Comparison of ENCODE assay signal across 8 cellular contexts in the genomic region with DNA sequence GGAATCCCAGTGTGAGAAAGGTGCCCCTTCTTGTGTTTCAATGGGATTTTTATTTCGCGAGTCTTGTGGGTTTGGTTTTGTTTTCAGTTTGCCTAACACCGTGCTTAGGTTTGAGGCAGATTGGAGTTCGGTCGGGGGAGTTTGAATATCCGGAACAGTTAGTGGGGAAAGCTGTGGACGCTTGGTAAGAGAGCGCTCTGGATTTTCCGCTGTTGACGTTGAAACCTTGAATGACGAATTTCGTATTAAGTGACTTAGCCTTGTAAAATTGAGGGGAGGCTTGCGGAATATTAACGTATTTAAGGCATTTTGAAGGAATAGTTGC. TPM values are rescaled to one million over a fixed set of nuclear protein-coding genes. Genes with fewer than 3 reads are reported as not detected.
DNase-seq lines count a peak whose midpoint lies in the region; ATAC-seq, FAIRE-seq and TF ChIP-seq lines count a peak whose summit lies in the region.

No MANE protein-coding gene starts in this region.

- H3K27me3 Mint-ChIP-seq in T-cell = no peaks in the 10 kb centered on the region

- H3K4me3 ChIP-seq in AG04450 (ENCODE audit: low read depth, low read length) (peak overlapping the region; percentile 87), endothelial cell of umbilical vein (replicated peaks in 1 of 3; ENCODE audit: insufficient read depth in 1 of 3, low read depth in 1 of 3, low read length in 3 of 3) (peak overlapping the region; percentile 65 to 90 (median 88)), ovary (peak overlapping the region; percentile 60)

- peaks cover 27% of the 10 kb centered on the region for H3K36me3 Mint-ChIP-seq in T-cell

- POLR2A ChIA-PET in AG04450 (lab: Yijun Ruan, JAX) (interaction anchor here (0.6 to 4.4 kb wide), 22 partner anchors 11 to 1455 kb away, joined by 3 to 102 read pairs (median 6); partner anchors contain the start of genes CENPV and PIGL), T-cell (lab: Charles Lee) (interaction anchor here (0.5 to 2.2 kb wide), 8 partner anchors 13 to 60 kb away, joined by 3 to 19 read pairs (median 4); partner anchors contain the start of gene CENPV (in 1 of the 2)), endothelial cell of umbilical vein (lab: Charles Lee) (interaction anchor here (0.9 to 2.4 kb wide), 13 partner anchors 16 to 873 kb away, joined by 3 to 52 read pairs (median 9); partner anchors contain the start of gene CENPV)

- TF ChIP-seq CTCF in AG04450 (IDR thresholded peaks at IDR 0.05; ENCODE audit: low read depth, low read length) (no peak), endothelial cell of umbilical vein (IDR thresholded peaks at IDR 0.05; ENCODE audit: extremely low read depth in 1 of 2, insufficient read depth in 1 of 2, low read depth in 1 of 2, low read length in 2 of 2) (no peak), ovary (IDR thresholded peaks at IDR 0.05) (no peak)

- no peak for TF ChIP-seq EP300 in ovary (IDR thresholded peaks at IDR 0.05)

- peak overlapping the region; percentile 91 for H3K4me2 ChIP-seq in endothelial cell of umbilical vein (ENCODE audit: insufficient read depth, low read length)

- no TSS peak for BruUV-seq in endothelial cell of umbilical vein (replicated peaks; lab: Mats Ljungman, UMichigan)

- H3K9me1 ChIP-seq in endothelial cell of umbilical vein (replicated peaks; ENCODE audit: control insufficient read depth, extremely low read depth, insufficient read depth, low read length) = no peaks in the 10 kb centered on the region

- H3K27ac Mint-ChIP-seq in T-cell = peak overlapping the region; percentile 95 to 97

- H3K4me1 ChIP-seq in endothelial cell of umbilical vein (ENCODE audit: control insufficient read depth, extremely low read depth, insufficient read depth, low read length) = peaks cover 4% of the 10 kb centered on the region
- no peaks in the 10 kb centered on the region for H3K4me1 ChIP-seq in ovary (ENCODE audit: insufficient read depth)

- DNase-seq in AG04450 (ENCODE audit: low read depth, low spot score) = no peak
- peak in 10 of 34 experiments; percentile 2 to 23 (median 19) for DNase-seq in T-cell
- DNase-seq in endothelial cell of umbilical vein (ENCODE audit: low read depth, low spot score) = no peak
- DNase-seq in ovary = no peak
- DNase-seq in activated effector memory CD4-positive, alpha-beta T cell treated with anti-CD3 and anti-CD28 coated beads, Interleukin-2, amount 50 U/mL, for 16 hours = no peak

- H3K4me1 Mint-ChIP-seq in T-cell = peaks cover 38 to 47% (median 45%) of the 10 kb centered on the region in 3 donors

- H4K20me1 ChIP-seq in endothelial cell of umbilical vein (replicated peaks; ENCODE audit: control insufficient read depth, extremely low read depth, insufficient read depth, low read length) = no peaks in the 10 kb centered on the region

- peak overlapping the region; percentile 89 to 92 (median 91) for H3K4me3 Mint-ChIP-seq in T-cell

- intact Hi-C loops in endothelial cell of umbilical vein (cut with micrococcal nuclease) = loop anchor here (1.0 kb wide), 1 partner anchor 58 kb away; no protein-coding TSS in a partner anchor
- intact Hi-C loops in ovary (cut with DNase I) = loop anchor here in 2 of 4 donors (10.0 kb wide), 2 partner anchors 53 to 143 kb away; no protein-coding TSS in a partner anchor

- CTCF ChIA-PET in AG04450 (lab: Charles Lee) (no interaction called here), T-cell (lab: Charles Lee) (interaction anchor here in 1 of 2 donors (0.8 to 1.9 kb wide), 4 partner anchors 15 to 35 kb away, joined by 3 to 7 read pairs (median 6); partner anchors contain the start of genes CENPV and TRPV2), endothelial cell of umbilical vein (lab: Charles Lee) (interaction anchor here (1.3 to 2.2 kb wide), 3 partner anchors 18 to 47 kb away, joined by 3 to 15 read pairs (median 7); partner anchors contain the start of gene CENPV)

- WGBS in ovary, 3 donors = 8 to 42% (median 24%) methylated on average over 14 of the region's 14 CpGs

- peak overlapping the region; percentile 94 for H3K27ac ChIP-seq in AG04450 (ENCODE audit: low read depth, low read length)
- peak overlapping the region; percentile 97 for H3K27ac ChIP-seq in endothelial cell of umbilical vein (ENCODE audit: insufficient read depth, low read depth, low read length)
- peak overlapping the region; percentile 87 to 88 for H3K27ac ChIP-seq in ovary

- H3K27me3 ChIP-seq in AG04450 (ENCODE audit: control insufficient read depth, insufficient read depth, low read length) (no peaks in the 10 kb centered on the region), endothelial cell of umbilical vein (ENCODE audit: control insufficient read depth in 2 of 2, insufficient read depth in 2 of 2, low read length in 2 of 2) (no peaks in the 10 kb centered on the region), ovary (no peaks in the 10 kb centered on the region)

- no peaks in the 10 kb centered on the region; the same call in 1 of the 2 replicates for H3K9me3 ChIP-seq in AG04450 (ENCODE audit: control insufficient read depth, insufficient read depth, low read length)
- no peaks in the 10 kb centered on the region for H3K9me3 ChIP-seq in endothelial cell of umbilical vein (replicated peaks; ENCODE audit: control insufficient read depth, insufficient read depth, low read length)
- no peaks in the 10 kb centered on the region for H3K9me3 ChIP-seq in ovary

- peaks cover 0 to 1% (median 0%) of the 10 kb centered on the region in 3 donors for H3K9me3 Mint-ChIP-seq in T-cell

- H2AFZ ChIP-seq in endothelial cell of umbilical vein (ENCODE audit: low read depth, low read length) = no peak overlapping the region

- dilution Hi-C loops in endothelial cell of umbilical vein (cut with MboI; ENCODE audit: extremely low pct_ligation_motif_present, low sequenced_read_pairs) = no loop called here

- TF ChIP-seq POLR2A in endothelial cell of umbilical vein (IDR thresholded peaks at IDR 0.05; ENCODE audit: low read depth, low read length) (no peak), ovary (IDR thresholded peaks at IDR 0.05) (no peak)

- no peak for FAIRE-seq in endothelial cell of umbilical vein (lab: Jason Lieb, UNC)

- peaks cover 0 to 12% of the 10 kb centered on the region in 2 experiments for H3K36me3 ChIP-seq in endothelial cell of umbilical vein (ENCODE audit: control insufficient read depth in 2 of 2, extremely low read depth in 1 of 2, insufficient read depth in 2 of 2, low read length in 2 of 2)
- no peaks in the 10 kb centered on the region for H3K36me3 ChIP-seq in ovary

- H3K9ac ChIP-seq in endothelial cell of umbilical vein (replicated peaks; ENCODE audit: extremely low read depth, insufficient read depth, low read length) = peak overlapping the region; percentile 97

- peaks cover 24% of the 10 kb centered on the region for H3K79me2 ChIP-seq in endothelial cell of umbilical vein (ENCODE audit: control insufficient read depth, insufficient read depth, low read length)

- ATAC-seq in GM21723 (IDR thresholded peaks at IDR 0.05; ENCODE audit: unreplicated experiment) (peak; percentile 12), T-cell (replicated peaks in 1 of 4) (peak; percentile 4 to 12 (median 5)), HG03521 (IDR thresholded peaks at IDR 0.05; ENCODE audit: unreplicated experiment) (no peak), HG03095 (IDR thresholded peaks at IDR 0.05; ENCODE audit: unreplicated experiment) (no peak)

TF ChIP-seq in endothelial cell of umbilical vein, 7 proteins besides CTCF, POLR2A, EP300 and RAD21 (continues in another document):
- TF ChIP-seq GATA2 (IDR thresholded peaks at IDR 0.05; ENCODE audit: insufficient read depth, insufficient read length, low read depth, low read length) = no peak

RNA-seq across cellular contexts. Expression of gene UBB, which starts 0.6 kb away (rescaled TPM):
- 1,944 and 3,172 TPM in 2 replicates for polyA plus RNA-seq in AG04450 (2011; rRNA removed)
- 2,374 and 2,983 TPM in 2 replicates for polyA minus RNA-seq in AG04450 (2011; rRNA and poly(A)+ RNA removed)
- total RNA-seq in T-cell = 100 to 1,000 TPM; 669 to 892 (median 718) TPM
- 1,183 and 1,294 TPM in 2 replicates for total RNA-seq in endothelial cell of umbilical vein
- polyA plus RNA-seq in endothelial cell of umbilical vein = 1,282 and 1,683 TPM in 2 replicates
- polyA plus RNA-seq in endothelial cell of umbilical vein (2011; cell fraction: cytosol; rRNA removed) = 2,429 and 2,954 TPM in 2 replicates
- 752 and 988 TPM in 2 replicates for polyA plus RNA-seq in endothelial cell of umbilical vein (2011; cell fraction: nucleus; rRNA removed)
- 2,061 and 2,237 TPM in 2 replicates for polyA plus RNA-seq in endothelial cell of umbilical vein (2012)
- polyA minus RNA-seq in endothelial cell of umbilical vein = 1,148 and 1,520 TPM in 2 replicates
- 916 TPM for polyA minus RNA-seq in endothelial cell of umbilical vein (2011; cell fraction: cytosol; rRNA and poly(A)+ RNA removed)
- polyA minus RNA-seq in endothelial cell of umbilical vein (2011; cell fraction: nucleus; rRNA and poly(A)+ RNA removed) = 206 and 281 TPM in 2 replicates
- total RNA-seq in ovary = 100 to 1,000 TPM; 445 to 993 (median 806) TPM
- polyA plus RNA-seq in ovary = 1,000 to 10,000 TPM in 1 of 2 donors, 100 to 1,000 TPM in 1; 775 to 1,551 TPM

RNA-seq across cellular contexts. Expression of gene CENPV, which starts 28.2 kb away (rescaled TPM):
- polyA plus RNA-seq in AG04450 (2011; rRNA removed) = 65.2 and 71.9 TPM in 2 replicates
- 24.3 and 24.6 TPM in 2 replicates for polyA minus RNA-seq in AG04450 (2011; rRNA and poly(A)+ RNA removed)
- total RNA-seq in T-cell = 10 to 100 TPM; 12.7 to 20.0 (median 17.8) TPM
- total RNA-seq in endothelial cell of umbilical vein = 41.6 and 44.0 TPM in 2 replicates
- 29.9 and 38.2 TPM in 2 replicates for polyA plus RNA-seq in endothelial cell of umbilical vein
- polyA plus RNA-seq in endothelial cell of umbilical vein (2011; cell fraction: cytosol; rRNA removed) = 40.3 and 59.3 TPM in 2 replicates
- polyA plus RNA-seq in endothelial cell of umbilical vein (2011; cell fraction: nucleus; rRNA removed) = 41.7 and 43.2 TPM in 2 replicates
- 23.2 and 43.9 TPM in 2 replicates for polyA plus RNA-seq in endothelial cell of umbilical vein (2012)
- 19.6 and 30.1 TPM in 2 replicates for polyA minus RNA-seq in endothelial cell of umbilical vein
- 31.4 TPM for polyA minus RNA-seq in endothelial cell of umbilical vein (2011; cell fraction: cytosol; rRNA and poly(A)+ RNA removed)
- polyA minus RNA-seq in endothelial cell of umbilical vein (2011; cell fraction: nucleus; rRNA and poly(A)+ RNA removed) = 5.9 and 10.9 TPM in 2 replicates
- 10 to 100 TPM; 18.8 to 38.9 (median 34.0) TPM for total RNA-seq in ovary
- polyA plus RNA-seq in ovary = 10 to 100 TPM; 20.0 to 22.3 TPM

RNA-seq across cellular contexts. Expression of gene TRPV2, which starts 33.9 kb away (rescaled TPM):
- polyA plus RNA-seq in AG04450 (2011; rRNA removed) (30.8 and 38.4 TPM in 2 replicates), endothelial cell of umbilical vein (3.3 and 4.2 TPM in 2 replicates), ovary (10 to 100 TPM; 11.5 to 13.1 TPM)
- 57.0 and 70.8 TPM in 2 replicates for polyA minus RNA-seq in AG04450 (2011; rRNA and poly(A)+ RNA removed)
- total RNA-seq in T-cell (100 to 1,000 TPM in 4 of 5 donors, 10 to 100 TPM in 1; 91.3 to 127 (median 122) TPM), endothelial cell of umbilical vein (6.7 and 10.6 TPM in 2 replicates), ovary (10 to 100 TPM in 5 of 7 donors, 1 to 10 TPM in 2; 8.7 to 40.4 (median 13.0) TPM)
- 3.5 and 4.2 TPM in 2 replicates for polyA plus RNA-seq in endothelial cell of umbilical vein (2011; cell fraction: cytosol; rRNA removed)
- 4.1 and 5.2 TPM in 2 replicates for polyA plus RNA-seq in endothelial cell of umbilical vein (2011; cell fraction: nucleus; rRNA removed)
- polyA plus RNA-seq in endothelial cell of umbilical vein (2012) = 19.7 and 28.7 TPM in 2 replicates
- 4.2 and 6.1 TPM in 2 replicates for polyA minus RNA-seq in endothelial cell of umbilical vein
- polyA minus RNA-seq in endothelial cell of umbilical vein (2011; cell fraction: cytosol; rRNA and poly(A)+ RNA removed) = not detected
- polyA minus RNA-seq in endothelial cell of umbilical vein (2011; cell fraction: nucleus; rRNA and poly(A)+ RNA removed) = 1.3 and 1.5 TPM in 2 replicates

Comparison
In these comparisons a context has a peak if more than half of its experiments do, and no peak if none do; other contexts are left out.
1. ATAC-seq: peak in GM21723 (single experiment) and T-cell (4 of 4); none in HG03521 (single experiment) and HG03095 (single experiment).
2. Peak in every context shown above with its lines, with median percentiles within 50 percentile points of each other: H3K27ac ChIP-seq and H3K4me3 ChIP-seq.